In genomic region chr1:238960071-238960470, GRCh38 we compare ENCODE assay signal across 1 cellular context.
TF ChIP-seq lines count a peak whose summit lies in the region.

No MANE protein-coding gene starts in this region.

TF ChIP-seq in IMR-90, 13 proteins besides CTCF, POLR2A, EP300 and RAD21 (continued from another document):
- TF ChIP-seq SMC3 (IDR thresholded peaks at IDR 0.05; ENCODE audit: low read depth, low read length) (no peak), BHLHE40 (IDR thresholded peaks at IDR 0.05; ENCODE audit: low read depth, low read length) (no peak), RCOR1 (IDR thresholded peaks at IDR 0.05; ENCODE audit: insufficient replicate concordance, low read length) (no peak), MAFK (IDR thresholded peaks at IDR 0.05; ENCODE audit: low read depth, low read length) (no peak), FOS (IDR thresholded peaks at IDR 0.05; ENCODE audit: low read depth, low read length) (no peak), USF2 (IDR thresholded peaks at IDR 0.05; ENCODE audit: low read depth, low read length) (no peak), CHD1 (IDR thresholded peaks at IDR 0.05; ENCODE audit: low read depth, low read length) (no peak)
